2 cellular contexts compared by ENCODE assay signal in the genomic region with DNA sequence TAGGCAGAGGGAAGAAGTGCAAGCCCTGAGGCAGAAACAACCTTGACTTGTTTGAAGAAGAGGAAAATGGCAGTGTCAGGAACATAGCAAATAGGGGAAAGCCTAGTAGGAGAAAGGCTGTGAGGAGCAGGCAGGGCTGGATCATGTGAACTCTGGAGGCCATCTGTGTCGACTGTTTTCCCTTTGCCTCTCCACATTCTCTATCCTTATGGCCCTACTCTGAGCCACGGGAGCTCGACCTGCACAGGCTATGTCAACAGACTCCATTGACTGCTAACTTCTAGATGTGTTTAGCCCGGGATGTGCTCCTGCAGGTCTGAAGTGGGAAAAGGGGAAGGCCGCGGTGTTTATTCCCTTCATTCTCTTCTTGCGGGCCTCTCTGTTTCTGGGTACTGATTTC.
TF ChIP-seq lines count a peak whose summit lies in the region.

No MANE protein-coding gene starts in this region.

TF ChIP-seq in HepG2, 621 proteins besides CTCF, POLR2A, EP300 and RAD21:
- TF ChIP-seq RCOR2 (CRISPR knock-in tag; IDR thresholded peaks at IDR 0.05) (no peak), TEAD3 (CRISPR knock-in tag; optimal IDR thresholded peaks at IDR 0.05; ENCODE audit: borderline replicate concordance) (peak; percentile 33), ZNF292 (CRISPR knock-in tag; IDR thresholded peaks at IDR 0.05; ENCODE audit: borderline replicate concordance, low read depth) (no peak)
- TF ChIP-seq, protein P1, sequence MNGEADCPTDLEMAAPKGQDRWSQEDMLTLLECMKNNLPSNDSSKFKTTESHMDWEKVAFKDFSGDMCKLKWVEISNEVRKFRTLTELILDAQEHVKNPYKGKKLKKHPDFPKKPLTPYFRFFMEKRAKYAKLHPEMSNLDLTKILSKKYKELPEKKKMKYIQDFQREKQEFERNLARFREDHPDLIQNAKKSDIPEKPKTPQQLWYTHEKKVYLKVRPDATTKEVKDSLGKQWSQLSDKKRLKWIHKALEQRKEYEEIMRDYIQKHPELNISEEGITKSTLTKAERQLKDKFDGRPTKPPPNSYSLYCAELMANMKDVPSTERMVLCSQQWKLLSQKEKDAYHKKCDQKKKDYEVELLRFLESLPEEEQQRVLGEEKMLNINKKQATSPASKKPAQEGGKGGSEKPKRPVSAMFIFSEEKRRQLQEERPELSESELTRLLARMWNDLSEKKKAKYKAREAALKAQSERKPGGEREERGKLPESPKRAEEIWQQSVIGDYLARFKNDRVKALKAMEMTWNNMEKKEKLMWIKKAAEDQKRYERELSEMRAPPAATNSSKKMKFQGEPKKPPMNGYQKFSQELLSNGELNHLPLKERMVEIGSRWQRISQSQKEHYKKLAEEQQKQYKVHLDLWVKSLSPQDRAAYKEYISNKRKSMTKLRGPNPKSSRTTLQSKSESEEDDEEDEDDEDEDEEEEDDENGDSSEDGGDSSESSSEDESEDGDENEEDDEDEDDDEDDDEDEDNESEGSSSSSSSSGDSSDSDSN (CRISPR knock-in tag; IDR thresholded peaks at IDR 0.05) = 0 out of 2 replicates have a peak, but pooled peaks have one; percentile 22

TF ChIP-seq in K562, 482 proteins besides CTCF, POLR2A, EP300 and RAD21:
- TF ChIP-seq HIVEP1 (CRISPR knock-in tag; IDR thresholded peaks at IDR 0.05) (no peak), MEF2D (tag; conservative IDR thresholded peaks at IDR 0.05; ENCODE audit: low read depth) (no peak), ZNF384 (IDR thresholded peaks at IDR 0.05; ENCODE audit: low read depth, low read length) (no peak), SIX5 (IDR thresholded peaks at IDR 0.05; ENCODE audit: borderline replicate concordance in 1 of 2, insufficient read depth in 1 of 2, low read depth in 1 of 2, low read length in 2 of 2) (no peak)
- TF ChIP-seq, protein P2, sequence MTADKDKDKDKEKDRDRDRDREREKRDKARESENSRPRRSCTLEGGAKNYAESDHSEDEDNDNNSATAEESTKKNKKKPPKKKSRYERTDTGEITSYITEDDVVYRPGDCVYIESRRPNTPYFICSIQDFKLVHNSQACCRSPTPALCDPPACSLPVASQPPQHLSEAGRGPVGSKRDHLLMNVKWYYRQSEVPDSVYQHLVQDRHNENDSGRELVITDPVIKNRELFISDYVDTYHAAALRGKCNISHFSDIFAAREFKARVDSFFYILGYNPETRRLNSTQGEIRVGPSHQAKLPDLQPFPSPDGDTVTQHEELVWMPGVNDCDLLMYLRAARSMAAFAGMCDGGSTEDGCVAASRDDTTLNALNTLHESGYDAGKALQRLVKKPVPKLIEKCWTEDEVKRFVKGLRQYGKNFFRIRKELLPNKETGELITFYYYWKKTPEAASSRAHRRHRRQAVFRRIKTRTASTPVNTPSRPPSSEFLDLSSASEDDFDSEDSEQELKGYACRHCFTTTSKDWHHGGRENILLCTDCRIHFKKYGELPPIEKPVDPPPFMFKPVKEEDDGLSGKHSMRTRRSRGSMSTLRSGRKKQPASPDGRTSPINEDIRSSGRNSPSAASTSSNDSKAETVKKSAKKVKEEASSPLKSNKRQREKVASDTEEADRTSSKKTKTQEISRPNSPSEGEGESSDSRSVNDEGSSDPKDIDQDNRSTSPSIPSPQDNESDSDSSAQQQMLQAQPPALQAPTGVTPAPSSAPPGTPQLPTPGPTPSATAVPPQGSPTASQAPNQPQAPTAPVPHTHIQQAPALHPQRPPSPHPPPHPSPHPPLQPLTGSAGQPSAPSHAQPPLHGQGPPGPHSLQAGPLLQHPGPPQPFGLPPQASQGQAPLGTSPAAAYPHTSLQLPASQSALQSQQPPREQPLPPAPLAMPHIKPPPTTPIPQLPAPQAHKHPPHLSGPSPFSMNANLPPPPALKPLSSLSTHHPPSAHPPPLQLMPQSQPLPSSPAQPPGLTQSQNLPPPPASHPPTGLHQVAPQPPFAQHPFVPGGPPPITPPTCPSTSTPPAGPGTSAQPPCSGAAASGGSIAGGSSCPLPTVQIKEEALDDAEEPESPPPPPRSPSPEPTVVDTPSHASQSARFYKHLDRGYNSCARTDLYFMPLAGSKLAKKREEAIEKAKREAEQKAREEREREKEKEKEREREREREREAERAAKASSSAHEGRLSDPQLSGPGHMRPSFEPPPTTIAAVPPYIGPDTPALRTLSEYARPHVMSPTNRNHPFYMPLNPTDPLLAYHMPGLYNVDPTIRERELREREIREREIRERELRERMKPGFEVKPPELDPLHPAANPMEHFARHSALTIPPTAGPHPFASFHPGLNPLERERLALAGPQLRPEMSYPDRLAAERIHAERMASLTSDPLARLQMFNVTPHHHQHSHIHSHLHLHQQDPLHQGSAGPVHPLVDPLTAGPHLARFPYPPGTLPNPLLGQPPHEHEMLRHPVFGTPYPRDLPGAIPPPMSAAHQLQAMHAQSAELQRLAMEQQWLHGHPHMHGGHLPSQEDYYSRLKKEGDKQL (CRISPR knock-in tag; IDR thresholded peaks at IDR 0.05; ENCODE audit: borderline replicate concordance) = no peak
- TF ChIP-seq, protein P3, sequence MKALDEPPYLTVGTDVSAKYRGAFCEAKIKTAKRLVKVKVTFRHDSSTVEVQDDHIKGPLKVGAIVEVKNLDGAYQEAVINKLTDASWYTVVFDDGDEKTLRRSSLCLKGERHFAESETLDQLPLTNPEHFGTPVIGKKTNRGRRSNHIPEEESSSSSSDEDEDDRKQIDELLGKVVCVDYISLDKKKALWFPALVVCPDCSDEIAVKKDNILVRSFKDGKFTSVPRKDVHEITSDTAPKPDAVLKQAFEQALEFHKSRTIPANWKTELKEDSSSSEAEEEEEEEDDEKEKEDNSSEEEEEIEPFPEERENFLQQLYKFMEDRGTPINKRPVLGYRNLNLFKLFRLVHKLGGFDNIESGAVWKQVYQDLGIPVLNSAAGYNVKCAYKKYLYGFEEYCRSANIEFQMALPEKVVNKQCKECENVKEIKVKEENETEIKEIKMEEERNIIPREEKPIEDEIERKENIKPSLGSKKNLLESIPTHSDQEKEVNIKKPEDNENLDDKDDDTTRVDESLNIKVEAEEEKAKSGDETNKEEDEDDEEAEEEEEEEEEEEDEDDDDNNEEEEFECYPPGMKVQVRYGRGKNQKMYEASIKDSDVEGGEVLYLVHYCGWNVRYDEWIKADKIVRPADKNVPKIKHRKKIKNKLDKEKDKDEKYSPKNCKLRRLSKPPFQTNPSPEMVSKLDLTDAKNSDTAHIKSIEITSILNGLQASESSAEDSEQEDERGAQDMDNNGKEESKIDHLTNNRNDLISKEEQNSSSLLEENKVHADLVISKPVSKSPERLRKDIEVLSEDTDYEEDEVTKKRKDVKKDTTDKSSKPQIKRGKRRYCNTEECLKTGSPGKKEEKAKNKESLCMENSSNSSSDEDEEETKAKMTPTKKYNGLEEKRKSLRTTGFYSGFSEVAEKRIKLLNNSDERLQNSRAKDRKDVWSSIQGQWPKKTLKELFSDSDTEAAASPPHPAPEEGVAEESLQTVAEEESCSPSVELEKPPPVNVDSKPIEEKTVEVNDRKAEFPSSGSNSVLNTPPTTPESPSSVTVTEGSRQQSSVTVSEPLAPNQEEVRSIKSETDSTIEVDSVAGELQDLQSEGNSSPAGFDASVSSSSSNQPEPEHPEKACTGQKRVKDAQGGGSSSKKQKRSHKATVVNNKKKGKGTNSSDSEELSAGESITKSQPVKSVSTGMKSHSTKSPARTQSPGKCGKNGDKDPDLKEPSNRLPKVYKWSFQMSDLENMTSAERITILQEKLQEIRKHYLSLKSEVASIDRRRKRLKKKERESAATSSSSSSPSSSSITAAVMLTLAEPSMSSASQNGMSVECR (CRISPR knock-in tag; IDR thresholded peaks at IDR 0.05) = no peak
- TF ChIP-seq, protein P4, sequence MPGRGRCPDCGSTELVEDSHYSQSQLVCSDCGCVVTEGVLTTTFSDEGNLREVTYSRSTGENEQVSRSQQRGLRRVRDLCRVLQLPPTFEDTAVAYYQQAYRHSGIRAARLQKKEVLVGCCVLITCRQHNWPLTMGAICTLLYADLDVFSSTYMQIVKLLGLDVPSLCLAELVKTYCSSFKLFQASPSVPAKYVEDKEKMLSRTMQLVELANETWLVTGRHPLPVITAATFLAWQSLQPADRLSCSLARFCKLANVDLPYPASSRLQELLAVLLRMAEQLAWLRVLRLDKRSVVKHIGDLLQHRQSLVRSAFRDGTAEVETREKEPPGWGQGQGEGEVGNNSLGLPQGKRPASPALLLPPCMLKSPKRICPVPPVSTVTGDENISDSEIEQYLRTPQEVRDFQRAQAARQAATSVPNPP (IDR thresholded peaks at IDR 0.05; ENCODE audit: borderline replicate concordance, insufficient read depth, insufficient read length) = no peak
